14 cellular contexts compared by ENCODE assay signal in the genomic region with DNA sequence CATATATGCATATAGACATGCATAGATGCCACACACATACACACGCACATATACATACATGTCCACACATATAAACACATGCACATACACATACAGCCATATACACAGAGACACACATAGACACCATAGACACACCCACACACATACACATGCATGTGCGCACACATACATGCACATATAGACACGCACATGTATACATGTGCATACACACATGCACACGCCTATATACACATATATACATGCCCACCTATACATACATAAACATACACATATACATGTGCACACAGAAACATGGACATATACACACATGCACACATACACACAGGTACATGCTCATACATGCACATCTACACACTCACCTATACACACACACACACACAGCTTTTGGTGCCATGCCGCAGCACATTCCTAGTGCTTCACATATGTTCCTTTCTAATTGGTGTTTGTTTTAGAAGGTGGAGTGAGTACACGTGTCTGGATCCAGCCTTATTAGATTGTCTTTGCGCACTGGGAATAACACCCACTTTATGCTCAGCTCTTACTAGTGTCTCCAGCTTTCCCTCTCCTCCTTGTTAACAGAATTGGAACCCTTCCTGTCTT.
DNase-seq lines count a peak whose midpoint lies in the region; ATAC-seq, FAIRE-seq and TF ChIP-seq lines count a peak whose summit lies in the region.
"Had no signal": no experiment of that assay in that cellular context is flagged by ENCODE, and none has a peak within 500 bp of the region (broad histone marks: within the 10 kb centered on the region; RNA-seq: fewer than 3 reads in every experiment).

No MANE protein-coding gene starts in this region.

- H3K9me3 Mint-ChIP-seq in endodermal cell = peaks cover 19% of the 10 kb centered on the region

- WGBS in HepG2 (ENCODE audit: low lambda C conversion rate) = 85% methylated on average over 7 of the region's 7 CpGs
- WGBS in right lobe of liver (ENCODE audit: insufficient coverage, low coverage, low lambda C conversion rate, missing lambda C conversion rate) = 80% methylated on average over 6 of the region's 7 CpGs
- 94% methylated on average over 7 of the region's 7 CpGs for WGBS in endodermal cell (ENCODE audit: insufficient coverage in 1 of 2, insufficient read length in 1 of 2), 2 experiments

- POLR2A ChIA-PET in HepG2 (lab: Yijun Ruan, JAX) = no interaction called here

- peaks cover 20 to 32% of the 10 kb centered on the region in 2 experiments; a peak in 4 of 5 replicates for H3K36me3 ChIP-seq in HepG2 (replicated peaks in 1 of 2; ENCODE audit: control insufficient read depth in 1 of 2, insufficient read depth in 2 of 2, low read length in 2 of 2)
- no peaks in the 10 kb centered on the region for H3K36me3 ChIP-seq in right lobe of liver
- peaks cover 24% of the 10 kb centered on the region for H3K36me3 ChIP-seq in endodermal cell (ENCODE audit: control insufficient read depth, insufficient read depth, low read length)
- H3K36me3 ChIP-seq: adrenal gland had no signal

- H3K36me3 Mint-ChIP-seq in T-helper 17 cell (ENCODE audit: low read depth) = peaks cover 11% of the 10 kb centered on the region
- peaks cover 41% of the 10 kb centered on the region for H3K36me3 Mint-ChIP-seq in endodermal cell (ENCODE audit: low read depth)

- H3K9ac ChIP-seq in HepG2 (ENCODE audit: insufficient read depth, low read depth, low read length) (no peak overlapping the region), endodermal cell (ENCODE audit: extremely low read depth, low read length, poor library complexity, severe bottlenecking) (no peak overlapping the region)
- H3K9ac ChIP-seq: BLaER1 treated with 17β-estradiol and CSF1 and Interleukin-3, amounts not matched to agents 10 nM and 100 nM had no signal

- H3K27ac Mint-ChIP-seq in T-helper 17 cell = peak overlapping the region; percentile 69
- no peak overlapping the region for H3K27ac Mint-ChIP-seq in endodermal cell

- CTCF ChIA-PET in HepG2 (lab: Yijun Ruan, JAX; ENCODE audit: low intra/inter-chr PET ratio, low total read pairs) = no interaction called here

- H3K4me1 Mint-ChIP-seq in T-helper 17 cell (peaks cover 32% of the 10 kb centered on the region), endodermal cell (no peaks in the 10 kb centered on the region)

- H2AFZ ChIP-seq in HepG2 (ENCODE audit: low read length) = no peak overlapping the region

- peak overlapping the region; percentile 82 for H3K4me3 Mint-ChIP-seq in T-helper 17 cell
- no peak overlapping the region for H3K4me3 Mint-ChIP-seq in endodermal cell

- ATAC-seq in HepG2 (no peak), right lobe of liver (no peak), T-helper 17 cell (no peak), HG02763 (IDR thresholded peaks at IDR 0.05; ENCODE audit: unreplicated experiment) (no peak), GM18907 (IDR thresholded peaks at IDR 0.05; ENCODE audit: unreplicated experiment) (no peak)

- no peaks in the 10 kb centered on the region for H4K20me1 ChIP-seq in HepG2 (ENCODE audit: insufficient read depth, low read length)

- H3K9me3 ChIP-seq in HepG2 (ENCODE audit: low read length) (peaks cover 10% of the 10 kb centered on the region), right lobe of liver (no peaks in the 10 kb centered on the region), T-helper 17 cell (ENCODE audit: control insufficient read depth, low read length, poor library complexity, severe bottlenecking) (no peaks in the 10 kb centered on the region), endodermal cell (ENCODE audit: control insufficient read depth, low read length) (peaks cover 14% of the 10 kb centered on the region)
- H3K9me3 ChIP-seq: adrenal gland had no signal

- intact Hi-C loops in HepG2 (cut with micrococcal nuclease; ENCODE audit: unreplicated experiment) = no loop called here
- intact Hi-C loops in right lobe of liver (cut with DNase I) = no loop called here

- no peak for TF ChIP-seq RAD21 in HepG2 (CRISPR knock-in tag; IDR thresholded peaks at IDR 0.05)

- no peak for TF ChIP-seq CTCF in HepG2 (CRISPR knock-in tag; IDR thresholded peaks at IDR 0.05)
- TF ChIP-seq CTCF in right lobe of liver (IDR thresholded peaks at IDR 0.05) = no peak
- TF ChIP-seq CTCF in endodermal cell (conservative IDR thresholded peaks at IDR 0.05) = no peak

- no peak overlapping the region for H3K4me2 ChIP-seq in HepG2 (ENCODE audit: low read depth, low read length)
- H3K4me2 ChIP-seq: BLaER1 treated with 17β-estradiol and CSF1 and Interleukin-3, amounts not matched to agents 10 nM and 100 nM had no signal

- H3K27ac ChIP-seq in HepG2 (ENCODE audit: extremely low read length, insufficient read depth, low read length) (no peak overlapping the region), right lobe of liver (no peak overlapping the region), endodermal cell (ENCODE audit: low read depth, low read length) (peak overlapping the region; percentile 19)
- H3K27ac ChIP-seq: BLaER1 treated with 17β-estradiol and CSF1 and Interleukin-3, amounts not matched to agents 10 nM and 100 nM had no signal

- no TSS peak for BruUV-seq in HepG2 (replicated peaks; lab: Mats Ljungman, UMichigan)

- DNase-seq in HepG2 (ENCODE audit: low spot score) = no peak
- no peak for DNase-seq in right lobe of liver
- no peak for DNase-seq in T-helper 17 cell
- no peak for DNase-seq in endodermal cell
- no peak for DNase-seq in stimulated activated naive CD4-positive, alpha-beta T cell treated with Interleukin-2 at 50 U/mL for 16 hours (lab: John Stamatoyannopoulos, UW)
- DNase-seq: NCI-H2081, SHP77, T1000 had no signal

- TF ChIP-seq POLR2A in HepG2 (IDR thresholded peaks at IDR 0.05; ENCODE audit: insufficient read depth in 1 of 2, low read depth in 2 of 2, low read length in 2 of 2) = no peak
- no peak for TF ChIP-seq POLR2A in right lobe of liver (IDR thresholded peaks at IDR 0.05)

- H3K27me3 Mint-ChIP-seq in T-helper 17 cell = no peaks in the 10 kb centered on the region
- H3K27me3 Mint-ChIP-seq in endodermal cell (ENCODE audit: insufficient read depth) = no peaks in the 10 kb centered on the region

- FAIRE-seq in HepG2 (lab: Jason Lieb, UNC) = no peak
- FAIRE-seq: endothelial cell of umbilical vein, islet of Langerhans had no signal

- H3K4me3 ChIP-seq in HepG2 (replicated peaks in 1 of 3; ENCODE audit: insufficient read depth in 1 of 3, low read depth in 2 of 3, low read length in 3 of 3) (no peak overlapping the region), right lobe of liver (no peak overlapping the region), endodermal cell (ENCODE audit: low read length) (no peak overlapping the region)
- H3K4me3 ChIP-seq: adrenal gland; BLaER1 treated with 17β-estradiol and CSF1 and Interleukin-3, amounts not matched to agents 10 nM and 100 nM had no signal

- H3K4me1 ChIP-seq in HepG2 (ENCODE audit: insufficient read depth, low read length) (no peaks in the 10 kb centered on the region), right lobe of liver (no peaks in the 10 kb centered on the region), endodermal cell (ENCODE audit: control insufficient read depth, insufficient read depth, low read length) (no peaks in the 10 kb centered on the region)

- in situ Hi-C loops in HepG2 (cut with HindIII; ENCODE audit: extremely low pct_ligation_motif_present, low pct_unique_long_range_greater_than_20kb) = no loop called here

- no peaks in the 10 kb centered on the region for H3K27me3 ChIP-seq in HepG2 (ENCODE audit: control insufficient read depth in 1 of 2, insufficient read depth in 2 of 2, low read length in 2 of 2)
- H3K27me3 ChIP-seq in right lobe of liver = no peaks in the 10 kb centered on the region
- H3K27me3 ChIP-seq in endodermal cell (ENCODE audit: control insufficient read depth, insufficient read depth, low read length, poor library complexity, severe bottlenecking) = no peaks in the 10 kb centered on the region
- H3K27me3 ChIP-seq: adrenal gland; BLaER1 treated with 17β-estradiol and CSF1 and Interleukin-3, amounts not matched to agents 10 nM and 100 nM had no signal

- TF ChIP-seq EP300 in HepG2 (IDR thresholded peaks at IDR 0.05; ENCODE audit: low read depth in 2 of 2, low read length in 2 of 2) (no peak), HepG2 (CRISPR knock-in tag; IDR thresholded peaks at IDR 0.05; ENCODE audit: borderline replicate concordance) (no peak)

- H3K79me2 ChIP-seq in HepG2 (ENCODE audit: insufficient read depth, low read length) = no peaks in the 10 kb centered on the region

TF ChIP-seq in HepG2, 621 proteins besides CTCF, POLR2A, EP300 and RAD21:
- TF ChIP-seq RAD51 (IDR thresholded peaks at IDR 0.05; ENCODE audit: borderline replicate concordance) = peak; percentile 3; the same call in 1 of the 2 replicates
- no peak for TF ChIP-seq HNRNPK (IDR thresholded peaks at IDR 0.05; ENCODE audit: low read depth, low read length, poor library complexity, severe bottlenecking)
- no peak for TF ChIP-seq ZNF282 (IDR thresholded peaks at IDR 0.05; ENCODE audit: partially characterized antibody)
- no peak for TF ChIP-seq ZNF557 (CRISPR knock-in tag; IDR thresholded peaks at IDR 0.05)
- no peak for TF ChIP-seq RXRB (CRISPR knock-in tag; IDR thresholded peaks at IDR 0.05; ENCODE audit: borderline replicate concordance)
- TF ChIP-seq TBP (CRISPR knock-in tag; IDR thresholded peaks at IDR 0.05) = no peak
- TF ChIP-seq, protein P1, sequence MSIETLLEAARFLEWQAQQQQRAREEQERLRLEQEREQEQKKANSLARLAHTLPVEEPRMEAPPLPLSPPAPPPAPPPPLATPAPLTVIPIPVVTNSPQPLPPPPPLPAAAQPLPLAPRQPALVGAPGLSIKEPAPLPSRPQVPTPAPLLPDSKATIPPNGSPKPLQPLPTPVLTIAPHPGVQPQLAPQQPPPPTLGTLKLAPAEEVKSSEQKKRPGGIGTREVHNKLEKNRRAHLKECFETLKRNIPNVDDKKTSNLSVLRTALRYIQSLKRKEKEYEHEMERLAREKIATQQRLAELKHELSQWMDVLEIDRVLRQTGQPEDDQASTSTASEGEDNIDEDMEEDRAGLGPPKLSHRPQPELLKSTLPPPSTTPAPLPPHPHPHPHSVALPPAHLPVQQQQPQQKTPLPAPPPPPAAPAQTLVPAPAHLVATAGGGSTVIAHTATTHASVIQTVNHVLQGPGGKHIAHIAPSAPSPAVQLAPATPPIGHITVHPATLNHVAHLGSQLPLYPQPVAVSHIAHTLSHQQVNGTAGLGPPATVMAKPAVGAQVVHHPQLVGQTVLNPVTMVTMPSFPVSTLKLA (IDR thresholded peaks at IDR 0.05) = peak; percentile 88
- no peak for TF ChIP-seq SP2 (CRISPR knock-in tag; IDR thresholded peaks at IDR 0.05)
